Comparison of ENCODE assay signal across 25 cellular contexts in genomic region chr3:24096695-24097290, GRCh38.
"Had no signal": no experiment of that assay in that cellular context is flagged by ENCODE, and none has a peak within 500 bp of the region (broad histone marks: within the 10 kb centered on the region; RNA-seq: fewer than 3 reads in every experiment).

No MANE protein-coding gene starts in this region.

- H3K27me3 ChIP-seq: adrenal gland, heart right ventricle, left lung, neutrophil, transverse colon, uterus had no signal

- H3K4me1 Mint-ChIP-seq: activated naive CD4-positive, alpha-beta T cell treated with anti-CD3 and anti-CD28 coated beads, Interleukin-2, amount 50 U/mL, for 24 hours; endodermal cell; natural killer cell had no signal

- H3K36me3 Mint-ChIP-seq: activated naive CD4-positive, alpha-beta T cell treated with anti-CD3 and anti-CD28 coated beads, Interleukin-2, amount 50 U/mL, for 24 hours; natural killer cell had no signal

- H3K36me3 ChIP-seq: adrenal gland, heart right ventricle, left lung, neutrophil, transverse colon, uterus had no signal

- H3K27ac Mint-ChIP-seq: activated naive CD4-positive, alpha-beta T cell treated with anti-CD3 and anti-CD28 coated beads, Interleukin-2, amount 50 U/mL, for 24 hours; endodermal cell; natural killer cell; T-helper 1 cell treated with Interleukin-12 subunit alpha and Interleukin-12 subunit beta and Interleukin-4 antibody, amounts not matched to agents 30 μg/mL and 1 μg/mL, for 36 hours had no signal

- DNase-seq: activated CD4-positive, alpha-beta T cell treated with anti-CD3 and anti-CD28 coated beads, Interleukin-2, amount 50 U/mL, for 1 hour; activated CD4-positive, CD25-positive, alpha-beta regulatory T cell treated with anti-CD3 and anti-CD28 coated beads, Interleukin-2, amount 50 U/mL, for 72 hours; activated CD8-positive, alpha-beta memory T cell treated with anti-CD3 and anti-CD28 coated beads, Interleukin-2, amount 50 U/mL, for 4 hours; activated effector memory CD4-positive, alpha-beta T cell treated with Interleukin-2 at 50 U/mL for 16 hours; activated T-cell treated with anti-CD3 and anti-CD28 coated beads, Interleukin-2, amount 50 U/mL, for 4 hours; adrenal gland; central memory CD4-positive, alpha-beta T cell; endodermal cell; heart right ventricle; left lung; mesenchymal stem cell; mucosa of descending colon; natural killer cell; stimulated activated CD4-positive, alpha-beta T cell treated with anti-CD3 and anti-CD28 coated beads, Interleukin-12 subunit alpha, Interleukin-12 subunit beta, amount 100 ng/mL, for 4 hours; stimulated activated CD4-positive, alpha-beta T cell treated with anti-CD3 and anti-CD28 coated beads, Interleukin-1b, Interleukin-23, amount 100 ng/mL, for 48 hours; stimulated activated naive CD4-positive, alpha-beta T cell treated with Interleukin-2 at 50 U/mL for 16 hours; substantia nigra; transverse colon; uterus had no signal

- H3K4me3 ChIP-seq: adrenal gland, heart right ventricle, left lung, mucosa of descending colon, transverse colon, uterus had no signal

- H3K4me3 Mint-ChIP-seq: activated naive CD4-positive, alpha-beta T cell treated with anti-CD3 and anti-CD28 coated beads, Interleukin-2, amount 50 U/mL, for 24 hours; activated T-cell treated with anti-CD3 and anti-CD28 coated beads, Interleukin-2, amount 50 U/mL, for 4 hours; endodermal cell; natural killer cell; T-helper 1 cell treated with Interleukin-12 subunit alpha and Interleukin-12 subunit beta and Interleukin-4 antibody, amounts not matched to agents 30 μg/mL and 1 μg/mL, for 36 hours had no signal

- H3K9me3 Mint-ChIP-seq: activated naive CD4-positive, alpha-beta T cell treated with anti-CD3 and anti-CD28 coated beads, Interleukin-2, amount 50 U/mL, for 24 hours; activated T-cell treated with anti-CD3 and anti-CD28 coated beads, Interleukin-2, amount 50 U/mL, for 4 hours; T-helper 1 cell treated with Interleukin-12 subunit alpha and Interleukin-12 subunit beta and Interleukin-4 antibody, amounts not matched to agents 30 μg/mL and 1 μg/mL, for 36 hours had no signal

- H3K27ac ChIP-seq: adrenal gland, epithelial cell of prostate, left lung, neutrophil, parathyroid adenoma, transverse colon, uterus, VCaP had no signal

- H3K9ac ChIP-seq: parathyroid adenoma had no signal

- H3K4me1 ChIP-seq: adrenal gland, left lung, parathyroid adenoma, transverse colon, uterus had no signal

- ATAC-seq: activated T-cell treated with anti-CD3 and anti-CD28 coated beads, Interleukin-2, amount 50 U/mL, for 4 hours; left lung; mucosa of descending colon; natural killer cell had no signal

- H3K9me3 ChIP-seq: adrenal gland, heart right ventricle, left lung, mucosa of descending colon, neutrophil, transverse colon, uterus had no signal
